In genomic region chr6:3258720-3259490, GRCh38 we compare ENCODE assay signal across 8 cellular contexts. TPM values are rescaled to one million over a fixed set of nuclear protein-coding genes. Genes with fewer than 3 reads are reported as not detected.
DNase-seq lines count a peak whose midpoint lies in the region; TF ChIP-seq lines count a peak whose summit lies in the region.

Gene PSMG4 (plus strand): TSS chr6:3258947. CDS start chr6:3259023, 76 bp downstream.

- H3K27me3 Mint-ChIP-seq in H9 (ENCODE audit: low read depth), result peaks cover 11% of the 10 kb centered on the region
- H3K27me3 Mint-ChIP-seq in stimulated activated naive CD8-positive, alpha-beta T cell treated with anti-CD3 and anti-CD28 coated beads, Interleukin-15, Interleukin-2, amounts not matched to agents 100 ng/mL and 50 ng/mL, for 24 hours, result peaks cover 7% of the 10 kb centered on the region

- no peaks in the 10 kb centered on the region for H3K9me2 ChIP-seq in MM.1S (replicated peaks; ENCODE audit: insufficient read depth, low read length)
- no peaks in the 10 kb centered on the region for H3K9me2 ChIP-seq in neural cell (ENCODE audit: insufficient read depth, low read length)

- H3F3A ChIP-seq in MM.1S (ENCODE audit: insufficient read depth, low read length) (no peaks in the 10 kb centered on the region), neural cell (ENCODE audit: insufficient read depth, low read length, poor library complexity, severe bottlenecking) (no peaks in the 10 kb centered on the region)

- H3K36me3 Mint-ChIP-seq in H9 (ENCODE audit: insufficient read depth in 1 of 3, low read depth in 3 of 3), result peaks cover 11 to 29% (median 18%) of the 10 kb centered on the region in 3 experiments
- H3K36me3 Mint-ChIP-seq in stimulated activated naive CD8-positive, alpha-beta T cell treated with anti-CD3 and anti-CD28 coated beads, Interleukin-15, Interleukin-2, amounts not matched to agents 100 ng/mL and 50 ng/mL, for 24 hours (ENCODE audit: low read depth), result peaks cover 37% of the 10 kb centered on the region

- no peak within 1 kb of the TSS for H2AK5ac ChIP-seq in H9 (ENCODE audit: insufficient read length, low read length)

- H3K27me3 ChIP-seq in H9 (ENCODE audit: insufficient read depth, low read length) (no peaks in the 10 kb centered on the region), MM.1S (replicated peaks; ENCODE audit: insufficient read depth, low read length) (peaks cover 6% of the 10 kb centered on the region; the same call in 1 of the 2 replicates), neural cell (ENCODE audit: insufficient read depth, low read depth, low read length) (no peaks in the 10 kb centered on the region)

- WGBS in H9 (ENCODE audit: extremely low coverage, insufficient read length, low lambda C conversion rate), result no CpG with 5 or more reads among the region's 80 CpGs

- H2BK12ac ChIP-seq in H9 (ENCODE audit: insufficient read length, low read depth, low read length), result no peak within 1 kb of the TSS

- H3K23ac ChIP-seq in H9 (ENCODE audit: insufficient read length, low read depth, low read length), result no peak within 1 kb of the TSS

- H4K20me1 ChIP-seq in H9 (ENCODE audit: control insufficient read depth, insufficient read depth, insufficient read length), result no peaks in the 10 kb centered on the region
- H4K20me1 ChIP-seq in MM.1S (ENCODE audit: insufficient read depth, low read length), result peaks cover 5% of the 10 kb centered on the region; the same call in 1 of the 2 replicates
- H4K20me1 ChIP-seq in neural cell (ENCODE audit: insufficient read depth), result no peaks in the 10 kb centered on the region

- TF ChIP-seq RAD21 in neural cell (conservative IDR thresholded peaks at IDR 0.05), result no peak

- DNase-seq in ELR (ENCODE audit: low read depth) (peak; percentile 91), H9 (peak; percentile 96), MM.1S (peak; percentile 82), SHP77 (lab: John Stamatoyannopoulos, UW) (peak; percentile 76 to 79), fibroblast of the conjunctiva (ENCODE audit: low read depth) (peak; percentile 71)
- DNase-seq in activated effector memory CD4-positive, alpha-beta T cell treated with anti-CD3 and anti-CD28 coated beads, Interleukin-2, amount 50 U/mL, for 16 hours, result peak; percentile 98

- H3K9ac ChIP-seq in H9 (ENCODE audit: extremely low read depth, insufficient read length, low read length) (peak within 1 kb of the TSS; percentile 69), MM.1S (ENCODE audit: low read length) (peak within 1 kb of the TSS; percentile 67), neural cell (ENCODE audit: low read length) (peak within 1 kb of the TSS; percentile 77)

- H3K4me2 ChIP-seq in H9 (ENCODE audit: insufficient read depth, insufficient read length, low read length), result peak within 1 kb of the TSS; percentile 87
- H3K4me2 ChIP-seq in MM.1S (ENCODE audit: low read depth, low read length), result peak within 1 kb of the TSS; percentile 90
- H3K4me2 ChIP-seq in neural cell (ENCODE audit: low read length), result peak within 1 kb of the TSS; percentile 95

- H3K27ac Mint-ChIP-seq in H9, result peak within 1 kb of the TSS; percentile 17 to 80 (median 74); a peak in 6 of 7 replicates
- H3K27ac Mint-ChIP-seq in stimulated activated naive CD8-positive, alpha-beta T cell treated with anti-CD3 and anti-CD28 coated beads, Interleukin-15, Interleukin-2, amounts not matched to agents 100 ng/mL and 50 ng/mL, for 24 hours, result peak within 1 kb of the TSS; percentile 97

- peak within 1 kb of the TSS; percentile 52 for H3K18ac ChIP-seq in H9 (ENCODE audit: insufficient read length, low read depth, low read length)

- H3K4me1 ChIP-seq in H9 (ENCODE audit: insufficient read depth, low read length) (no peaks in the 10 kb centered on the region; the same call in 1 of the 2 replicates), MM.1S (ENCODE audit: low read length) (0 out of 2 replicates have a peak, but pooled peaks cover 9% of the 10 kb centered on the region)

- H2BK120ac ChIP-seq in H9 (ENCODE audit: low read depth, low read length, poor library complexity, severe bottlenecking), result no peak within 1 kb of the TSS

- no peak within 1 kb of the TSS for H2BK20ac ChIP-seq in H9 (ENCODE audit: low read depth, low read length, poor library complexity, severe bottlenecking)

- no peak within 1 kb of the TSS for H2BK5ac ChIP-seq in H9 (ENCODE audit: insufficient read length, low read length)

- H4K5ac ChIP-seq in H9 (ENCODE audit: insufficient read length, low read depth, low read length), result no peak within 1 kb of the TSS

- peak within 1 kb of the TSS; percentile 55; the same call in 1 of the 2 replicates for H3K14ac ChIP-seq in H9 (ENCODE audit: insufficient read depth, low read length)

- no peak within 1 kb of the TSS for H4K8ac ChIP-seq in H9 (replicated peaks; ENCODE audit: insufficient read length, low read depth, low read length)

- H3K4me1 Mint-ChIP-seq in H9, result peaks cover 17 to 19% of the 10 kb centered on the region in 2 experiments
- H3K4me1 Mint-ChIP-seq in stimulated activated naive CD8-positive, alpha-beta T cell treated with anti-CD3 and anti-CD28 coated beads, Interleukin-15, Interleukin-2, amounts not matched to agents 100 ng/mL and 50 ng/mL, for 24 hours (ENCODE audit: low read depth), result peaks cover 43% of the 10 kb centered on the region

- TF ChIP-seq EP300 in neural cell (conservative IDR thresholded peaks at IDR 0.05; ENCODE audit: poor library complexity, severe bottlenecking), result no peak

- no peaks in the 10 kb centered on the region for H3K9me3 ChIP-seq in H9 (ENCODE audit: control insufficient read depth, low read depth, low read length)
- no peaks in the 10 kb centered on the region for H3K9me3 ChIP-seq in MM.1S (replicated peaks; ENCODE audit: insufficient read depth, low read length)
- H3K9me3 ChIP-seq in neural cell (ENCODE audit: low read length), result no peaks in the 10 kb centered on the region

- H3K79me1 ChIP-seq in H9 (ENCODE audit: insufficient read depth, low read depth, low read length, poor library complexity, severe bottlenecking), result peaks cover 8% of the 10 kb centered on the region

- H3K9me3 Mint-ChIP-seq in H9, result peaks cover 5% of the 10 kb centered on the region in 2 experiments; a peak in 4 of 5 replicates
- H3K9me3 Mint-ChIP-seq in stimulated activated naive CD8-positive, alpha-beta T cell treated with anti-CD3 and anti-CD28 coated beads, Interleukin-15, Interleukin-2, amounts not matched to agents 100 ng/mL and 50 ng/mL, for 24 hours, result peaks cover 4% of the 10 kb centered on the region

- H3K27ac ChIP-seq in H9 (ENCODE audit: insufficient read length, low read depth, low read length) (no peak within 1 kb of the TSS), MM.1S (ENCODE audit: low read length) (peak within 1 kb of the TSS; percentile 41; the same call in 1 of the 2 replicates), neural cell (ENCODE audit: low read length) (peak within 1 kb of the TSS; percentile 81)

- peaks cover 8% of the 10 kb centered on the region for H3K23me2 ChIP-seq in H9 (ENCODE audit: insufficient read length, low read depth, low read length, poor library complexity, severe bottlenecking)

- no peak within 1 kb of the TSS for H3K4ac ChIP-seq in H9 (ENCODE audit: low read depth, low read length)

- H4K91ac ChIP-seq in H9 (ENCODE audit: insufficient read length, low read depth, low read length), result no peak within 1 kb of the TSS

- peaks cover 27% of the 10 kb centered on the region; the same call in 1 of the 2 replicates for H3K79me2 ChIP-seq in H9 (ENCODE audit: insufficient read depth, low read length)
- H3K79me2 ChIP-seq in MM.1S (ENCODE audit: low read length), result peaks cover 49% of the 10 kb centered on the region
- H3K79me2 ChIP-seq in neural cell (replicated peaks; ENCODE audit: insufficient read depth, low read length), result peaks cover 42% of the 10 kb centered on the region

- H3T11ph ChIP-seq in H9 (ENCODE audit: low read length), result no peak within 1 kb of the TSS

- H2AFZ ChIP-seq in H9 (ENCODE audit: low read length), result no peak within 1 kb of the TSS
- H2AFZ ChIP-seq in MM.1S (ENCODE audit: low read length), result peak within 1 kb of the TSS; percentile 66
- no peak within 1 kb of the TSS for H2AFZ ChIP-seq in neural cell (ENCODE audit: low read depth, low read length)

- H3K4me3 ChIP-seq in MM.1S (ENCODE audit: low read length) (peak within 1 kb of the TSS; percentile 86), neural cell (ENCODE audit: low read length) (peak within 1 kb of the TSS; percentile 93)

- H3K56ac ChIP-seq in H9 (ENCODE audit: insufficient read length, low read depth, low read length), result no peak within 1 kb of the TSS

- H3K4me3 Mint-ChIP-seq in H9, result peak within 1 kb of the TSS; percentile 96 to 98
- H3K4me3 Mint-ChIP-seq in stimulated activated naive CD8-positive, alpha-beta T cell treated with anti-CD3 and anti-CD28 coated beads, Interleukin-15, Interleukin-2, amounts not matched to agents 100 ng/mL and 50 ng/mL, for 24 hours, result peak within 1 kb of the TSS; percentile 100

- H2BK15ac ChIP-seq in H9 (ENCODE audit: low read depth, low read length), result no peak within 1 kb of the TSS

- TF ChIP-seq CTCF in H9 (conservative IDR thresholded peaks at IDR 0.05), result no peak
- TF ChIP-seq CTCF in MM.1S (IDR thresholded peaks at IDR 0.05; ENCODE audit: low read length), result no peak
- no peak for TF ChIP-seq CTCF in neural cell (IDR thresholded peaks at IDR 0.05; ENCODE audit: poor library complexity, severe bottlenecking)

- H3K36me3 ChIP-seq in MM.1S (replicated peaks; ENCODE audit: insufficient read depth, low read length), result no peaks in the 10 kb centered on the region
- H3K36me3 ChIP-seq in neural cell (ENCODE audit: insufficient read depth, low read length), result no peaks in the 10 kb centered on the region

TF ChIP-seq in neural cell, 6 proteins besides CTCF, POLR2A, EP300 and RAD21 (continues in another document):
- peak; percentile 80 for TF ChIP-seq POLR2AphosphoS5 (IDR thresholded peaks at IDR 0.05)
- TF ChIP-seq SMC3 (conservative IDR thresholded peaks at IDR 0.05; ENCODE audit: poor library complexity), result peak; percentile 12
- TF ChIP-seq MXI1 (conservative IDR thresholded peaks at IDR 0.05; ENCODE audit: poor library complexity, severe bottlenecking), result peak; percentile 96

RNA-seq across cellular contexts. Expression of gene PSMG4, which starts in this region (rescaled TPM):
- 27.3 and 29.3 TPM in 2 replicates for total RNA-seq in H9 (2021)
- 52.0 and 53.8 TPM in 2 replicates for polyA plus RNA-seq in neural cell
- polyA minus RNA-seq in neural cell, result 59.2 and 75.0 TPM in 2 replicates
